In the genomic region with DNA sequence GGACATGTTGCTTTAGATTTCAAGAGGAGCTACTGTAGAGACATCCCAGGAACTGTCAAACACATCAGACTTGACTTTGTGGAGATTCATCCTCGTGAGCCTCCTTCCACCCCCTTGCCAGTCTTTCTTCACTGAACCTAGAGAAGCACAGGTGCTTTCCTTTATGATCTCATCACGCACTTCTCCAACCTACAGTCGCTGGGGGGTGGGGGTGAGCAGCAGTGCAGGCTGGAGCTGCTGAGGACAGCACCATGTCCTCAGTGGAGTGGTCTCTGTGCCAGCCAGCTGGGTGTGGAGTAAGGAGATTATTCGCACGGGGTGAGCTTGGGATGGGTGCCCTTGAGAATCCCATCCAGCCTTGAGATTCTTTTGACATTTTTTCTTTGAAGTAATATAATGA, we compare ENCODE assay signal across 18 cellular contexts.
DNase-seq lines count a peak whose midpoint lies in the region; ATAC-seq lines count a peak whose summit lies in the region.
"Had no signal": no experiment of that assay in that cellular context is flagged by ENCODE, and none has a peak within 500 bp of the region (broad histone marks: within the 10 kb centered on the region; RNA-seq: fewer than 3 reads in every experiment).

No MANE protein-coding gene starts in this region.

- no peaks in the 10 kb centered on the region for H3K9me3 ChIP-seq in CD4-positive, CD25-positive, alpha-beta regulatory T cell (ENCODE audit: control insufficient read depth in 2 of 2, low read length in 2 of 2)
- H3K9me3 ChIP-seq: mucosa of descending colon, pancreas, upper lobe of right lung had no signal

- no peaks in the 10 kb centered on the region for H3K27me3 ChIP-seq in CD4-positive, CD25-positive, alpha-beta regulatory T cell (ENCODE audit: control insufficient read depth, insufficient read depth, low read length)
- H3K27me3 ChIP-seq: pancreas, upper lobe of right lung had no signal

- H3K9me3 Mint-ChIP-seq in activated CD4-positive, alpha-beta T cell treated with anti-CD3 and anti-CD28 coated beads, Interleukin-2, amount 10 ng/mL, durations not matched to agents 24 days and 14 days, result no peaks in the 10 kb centered on the region
- H3K9me3 Mint-ChIP-seq in CD4-positive, CD25-positive, alpha-beta regulatory T cell, result no peaks in the 10 kb centered on the region
- H3K9me3 Mint-ChIP-seq in memory B cell, result no peaks in the 10 kb centered on the region

- no peaks in the 10 kb centered on the region for H3K27me3 Mint-ChIP-seq in activated CD4-positive, alpha-beta T cell treated with anti-CD3 and anti-CD28 coated beads, Interleukin-2, amount 10 ng/mL, durations not matched to agents 24 days and 14 days
- no peaks in the 10 kb centered on the region for H3K27me3 Mint-ChIP-seq in CD4-positive, CD25-positive, alpha-beta regulatory T cell
- H3K27me3 Mint-ChIP-seq in memory B cell, result no peaks in the 10 kb centered on the region

- peaks cover 53% of the 10 kb centered on the region for H3K4me1 Mint-ChIP-seq in activated CD4-positive, alpha-beta T cell treated with anti-CD3 and anti-CD28 coated beads, Interleukin-2, amount 10 ng/mL, durations not matched to agents 24 days and 14 days
- H3K4me1 Mint-ChIP-seq in CD4-positive, CD25-positive, alpha-beta regulatory T cell, result peaks cover 33 to 93% (median 53%) of the 10 kb centered on the region in 4 donors
- H3K4me1 Mint-ChIP-seq in memory B cell, result peaks cover 27% of the 10 kb centered on the region

- H3K4me3 ChIP-seq in CD4-positive, CD25-positive, alpha-beta regulatory T cell (ENCODE audit: low read depth, low read length), result no peak overlapping the region
- H3K4me3 ChIP-seq: mucosa of descending colon, pancreas, upper lobe of right lung had no signal

- DNase-seq in activated CD4-positive, alpha-beta T cell treated with anti-CD3 and anti-CD28 coated beads, Interleukin-2, amount 10 ng/mL, durations not matched to agents 24 days and 14 days, result no peak
- DNase-seq in activated CD4-positive, alpha-beta T cell treated with anti-CD3 and anti-CD28 coated beads, Interleukin-2, amount 50 U/mL, for 4 hours, result no peak
- DNase-seq in CD4-positive, CD25-positive, alpha-beta regulatory T cell, result no peak
- DNase-seq in activated CD4-positive, CD25-positive, alpha-beta regulatory T cell treated with anti-CD3 and anti-CD28 coated beads, Interleukin-2, amount 50 U/mL, for 72 hours, result peak; percentile 21
- DNase-seq in memory B cell (ENCODE audit: low spot score in 2 of 2) (no peak), NCI-H146 treated with DMSO at 0.1 percent for 48 hours (lab: John Stamatoyannopoulos, UW; ENCODE audit: unreplicated experiment) (no peak), amygdala (lab: John Stamatoyannopoulos, UW) (no peak)
- DNase-seq in NK-92 treated with Interleukin-12 subunit alpha and Interleukin-12 subunit beta, amount 100 ng/mL, for 24 hours (lab: John Stamatoyannopoulos, UW), result no peak
- DNase-seq: central memory CD4-positive, alpha-beta T cell; DND-41; hippocampal formation; mucosa of descending colon; NCI-H1694 treated with DMSO at 0.1 percent for 48 hours; NCI-H345; pancreas; stimulated activated naive CD4-positive, alpha-beta T cell; upper lobe of right lung had no signal

- H3K4me1 ChIP-seq in CD4-positive, CD25-positive, alpha-beta regulatory T cell (ENCODE audit: control insufficient read depth, insufficient read depth, low read length, poor library complexity, severe bottlenecking), result peaks cover 26% of the 10 kb centered on the region
- H3K4me1 ChIP-seq: pancreas, upper lobe of right lung had no signal

- peak in 1 of 2 donors; percentile 40 for ATAC-seq in CD4-positive, CD25-positive, alpha-beta regulatory T cell (ENCODE audit: low read depth in 2 of 2)
- ATAC-seq in memory B cell (ENCODE audit: low read depth), result peak; percentile 24
- ATAC-seq: mucosa of descending colon, pancreas, upper lobe of right lung had no signal

- peak overlapping the region; percentile 31 for H3K27ac Mint-ChIP-seq in activated CD4-positive, alpha-beta T cell treated with anti-CD3 and anti-CD28 coated beads, Interleukin-2, amount 10 ng/mL, durations not matched to agents 24 days and 14 days
- peak overlapping the region; percentile 74 to 92 (median 82) for H3K27ac Mint-ChIP-seq in CD4-positive, CD25-positive, alpha-beta regulatory T cell
- peak overlapping the region; percentile 77 for H3K27ac Mint-ChIP-seq in memory B cell

- peaks cover 52% of the 10 kb centered on the region for H3K36me3 ChIP-seq in CD4-positive, CD25-positive, alpha-beta regulatory T cell (ENCODE audit: control insufficient read depth, insufficient read depth, low read length)
- H3K36me3 ChIP-seq: pancreas had no signal

- H3K27ac ChIP-seq in CD4-positive, CD25-positive, alpha-beta regulatory T cell (ENCODE audit: insufficient read depth, low read length, poor library complexity, severe bottlenecking), result peak overlapping the region; percentile 10
- H3K27ac ChIP-seq: C4-2B, pancreas, upper lobe of right lung had no signal

- intact Hi-C loops in activated CD4-positive, alpha-beta T cell treated with anti-CD3 and anti-CD28 coated beads, Interleukin-2, amount 10 ng/mL, durations not matched to agents 24 days and 14 days (cut with micrococcal nuclease), result loop anchor here (2.0 kb wide), 1 partner anchor 25 kb away; no protein-coding TSS in a partner anchor

- peak overlapping the region; percentile 42 for H3K4me3 Mint-ChIP-seq in activated CD4-positive, alpha-beta T cell treated with anti-CD3 and anti-CD28 coated beads, Interleukin-2, amount 10 ng/mL, durations not matched to agents 24 days and 14 days
- H3K4me3 Mint-ChIP-seq in CD4-positive, CD25-positive, alpha-beta regulatory T cell, result peak overlapping the region in 1 of 4 donors; percentile 44
- no peak overlapping the region for H3K4me3 Mint-ChIP-seq in memory B cell

- H3K36me3 Mint-ChIP-seq in activated CD4-positive, alpha-beta T cell treated with anti-CD3 and anti-CD28 coated beads, Interleukin-2, amount 10 ng/mL, durations not matched to agents 24 days and 14 days (ENCODE audit: low read depth), result peaks cover 51% of the 10 kb centered on the region
- H3K36me3 Mint-ChIP-seq in CD4-positive, CD25-positive, alpha-beta regulatory T cell, result peaks cover 53% of the 10 kb centered on the region
- peaks cover 45% of the 10 kb centered on the region for H3K36me3 Mint-ChIP-seq in memory B cell

Comparison
In these comparisons a context has a peak if more than half of its experiments do, and no peak if none do; other contexts are left out.
1. H3K27ac Mint-ChIP-seq: peak in every context shown above with its lines; median percentile 82 in CD4-positive, CD25-positive, alpha-beta regulatory T cell; 77 in memory B cell; 31 in activated CD4-positive, alpha-beta T cell treated with anti-CD3 and anti-CD28 coated beads, Interleukin-2, amount 10 ng/mL, durations not matched to agents 24 days and 14 days.